In the genomic region with DNA sequence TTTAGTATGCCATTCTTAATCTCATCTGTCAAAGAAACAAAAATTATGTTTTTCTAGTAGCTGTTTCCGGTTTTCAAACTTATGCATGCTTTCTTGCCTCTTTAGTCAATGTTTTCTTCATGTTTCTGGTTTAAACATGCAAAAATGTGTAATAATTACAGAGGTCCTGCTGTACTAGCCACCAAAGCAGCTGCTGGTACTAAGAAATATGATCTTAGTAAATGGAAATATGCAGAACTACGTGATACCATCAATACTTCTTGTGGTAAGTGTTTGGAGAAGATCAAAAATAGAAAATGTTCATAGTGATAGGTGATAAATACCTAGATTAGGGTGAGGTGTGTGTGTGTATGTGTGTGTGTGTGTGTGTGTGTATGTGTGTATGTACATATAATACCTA, we compare ENCODE assay signal across 20 cellular contexts.
DNase-seq lines count a peak whose midpoint lies in the region; FAIRE-seq and TF ChIP-seq lines count a peak whose summit lies in the region.
"Had no signal": no experiment of that assay in that cellular context is flagged by ENCODE, and none has a peak within 500 bp of the region (broad histone marks: within the 10 kb centered on the region; RNA-seq: fewer than 3 reads in every experiment).

No MANE protein-coding gene starts in this region.

- no peak overlapping the region for H2BK12ac ChIP-seq in trophoblast cell (ENCODE audit: low read length)

- H4K20me1 ChIP-seq in OCI-LY3 (ENCODE audit: insufficient read depth, low read length): no peaks in the 10 kb centered on the region
- H4K20me1 ChIP-seq: BLaER1 had no signal

- H4K8ac ChIP-seq in trophoblast cell (ENCODE audit: low read depth, low read length): no peak overlapping the region

- H2AFZ ChIP-seq in OCI-LY3 (ENCODE audit: low read depth, low read length): peak overlapping the region; percentile 36; the same call in 1 of the 2 replicates
- no peak overlapping the region for H2AFZ ChIP-seq in trophoblast cell (ENCODE audit: insufficient read depth, low read length, poor library complexity)

- H3K79me1 ChIP-seq in trophoblast cell (ENCODE audit: low read length): no peaks in the 10 kb centered on the region

- FAIRE-seq in kidney (lab: Jason Lieb, UNC): no peak
- FAIRE-seq: A204.1, GM12891, GM19239 had no signal

- no CpG with 5 or more reads among the region's 2 CpGs for WGBS in trophoblast cell (ENCODE audit: extremely low coverage, insufficient coverage, insufficient read length)

- no peak overlapping the region for H3K9ac ChIP-seq in OCI-LY3 (ENCODE audit: low read length)
- no peak overlapping the region for H3K9ac ChIP-seq in trophoblast cell (ENCODE audit: low read length)
- H3K9ac ChIP-seq in kidney (ENCODE audit: low read length in 2 of 2): no peak overlapping the region
- H3K9ac ChIP-seq: BLaER1 had no signal

- H2AK5ac ChIP-seq in trophoblast cell (ENCODE audit: low read length): no peak overlapping the region

- H3K4me2 ChIP-seq in OCI-LY3 (ENCODE audit: low read length): peak overlapping the region; percentile 53
- H3K4me2 ChIP-seq in trophoblast cell (ENCODE audit: low read length): no peak overlapping the region
- H3K4me2 ChIP-seq: BLaER1 had no signal

- intact Hi-C loops in kidney (cut with DNase I): no loop called here

- no peaks in the 10 kb centered on the region for H3K36me3 ChIP-seq in OCI-LY3 (replicated peaks; ENCODE audit: low read depth, low read length)
- no peaks in the 10 kb centered on the region for H3K36me3 ChIP-seq in trophoblast cell (ENCODE audit: control insufficient read depth in 1 of 2, insufficient read depth in 2 of 2, low read length in 2 of 2)
- H3K36me3 ChIP-seq in kidney (ENCODE audit: control insufficient read depth in 1 of 2, insufficient read depth in 2 of 2, low read length in 2 of 2): peaks cover 0 to 2% of the 10 kb centered on the region in 2 donors
- H3K36me3 ChIP-seq: BE2C, BLaER1 had no signal

- no peak overlapping the region for H2BK120ac ChIP-seq in trophoblast cell (ENCODE audit: insufficient read depth, low read length, poor library complexity)

- H3K27ac ChIP-seq in OCI-LY3 (ENCODE audit: low read length): peak overlapping the region; percentile 60
- H3K27ac ChIP-seq in trophoblast cell (ENCODE audit: low read depth, low read length): no peak overlapping the region
- H3K27ac ChIP-seq in kidney (ENCODE audit: low read depth in 2 of 2, low read length in 2 of 2): no peak overlapping the region
- H3K27ac ChIP-seq: BLaER1 had no signal

- H3K4me1 ChIP-seq in OCI-LY3 (ENCODE audit: low read length) (peaks cover 24% of the 10 kb centered on the region), trophoblast cell (ENCODE audit: control insufficient read depth in 1 of 2, insufficient read depth in 2 of 2, low read length in 2 of 2) (no peaks in the 10 kb centered on the region), kidney (ENCODE audit: control insufficient read depth in 1 of 2, insufficient read depth in 1 of 2, low read depth in 1 of 2, low read length in 2 of 2) (no peaks in the 10 kb centered on the region)
- H3K4me1 ChIP-seq: BE2C, BLaER1 had no signal

- H3K23ac ChIP-seq in trophoblast cell (ENCODE audit: low read length): no peak overlapping the region

- H3K9me3 ChIP-seq in OCI-LY3 (ENCODE audit: insufficient read depth, low read length) (no peaks in the 10 kb centered on the region), trophoblast cell (ENCODE audit: insufficient read depth, low read depth, low read length) (no peaks in the 10 kb centered on the region), kidney (ENCODE audit: control insufficient read depth in 1 of 2, low read length in 2 of 2) (no peaks in the 10 kb centered on the region)
- H3K9me3 ChIP-seq: BE2C, BLaER1 had no signal

- peak overlapping the region; percentile 7; the same call in 1 of the 2 replicates for H3K4me3 ChIP-seq in OCI-LY3 (ENCODE audit: low read length)
- H3K4me3 ChIP-seq in trophoblast cell (ENCODE audit: low read depth, low read length): no peak overlapping the region
- H3K4me3 ChIP-seq in kidney (ENCODE audit: low read length in 2 of 2): no peak overlapping the region
- H3K4me3 ChIP-seq: BLaER1 had no signal

- H3K14ac ChIP-seq in trophoblast cell (ENCODE audit: low read length): no peak overlapping the region

- H3K18ac ChIP-seq in trophoblast cell (ENCODE audit: low read length): no peak overlapping the region

- no peak for TF ChIP-seq CTCF in OCI-LY3 (IDR thresholded peaks at IDR 0.05; ENCODE audit: low read depth, low read length)
- no peak for TF ChIP-seq CTCF in kidney (IDR thresholded peaks at IDR 0.05; ENCODE audit: borderline replicate concordance, extremely low read depth, insufficient read depth)

- H4K91ac ChIP-seq in trophoblast cell (ENCODE audit: low read depth, low read length): no peak overlapping the region

- H3K4ac ChIP-seq in trophoblast cell (ENCODE audit: low read depth, low read length): no peak overlapping the region

- no peak overlapping the region for H2BK5ac ChIP-seq in trophoblast cell (ENCODE audit: low read depth, low read length, poor library complexity)

- H3K27me3 ChIP-seq in OCI-LY3 (ENCODE audit: low read depth, low read length) (no peaks in the 10 kb centered on the region), trophoblast cell (ENCODE audit: insufficient read depth, low read length) (no peaks in the 10 kb centered on the region)
- H3K27me3 ChIP-seq: BE2C, BLaER1 had no signal

- H3K79me2 ChIP-seq in OCI-LY3 (ENCODE audit: low read length): no peaks in the 10 kb centered on the region
- no peaks in the 10 kb centered on the region for H3K79me2 ChIP-seq in trophoblast cell (ENCODE audit: control insufficient read depth, insufficient read depth, low read length, poor library complexity)

- H4K12ac ChIP-seq in trophoblast cell (ENCODE audit: low read depth, low read length): no peak overlapping the region

- DNase-seq in trophoblast cell (peak; percentile 23 to 81), NCI-H2171 treated with DMSO at 0.1 percent for 48 hours (lab: John Stamatoyannopoulos, UW) (no peak), kidney (no peak), DMS153 (lab: John Stamatoyannopoulos, UW) (no peak)
- DNase-seq: 8988T; ACHN; BE2C; C1 segment of cervical spinal cord; CD4-positive, alpha-beta memory T cell; CD4-positive, CD25-positive, alpha-beta regulatory T cell; CD8-positive, alpha-beta memory T cell; COR-L47; DMS 273 treated with DMSO at 0.1 percent for 48 hours; DMS79 treated with DMSO at 0.1 percent for 48 hours; GF-D8 had no signal

Comparison
In these comparisons a context has a peak if more than half of its experiments do, and no peak if none do; other contexts are left out.
1. DNase-seq: peak in trophoblast cell (2 of 2); none in NCI-H2171 treated with DMSO at 0.1 percent for 48 hours (single experiment), kidney (single experiment) and DMS153 (single experiment).